8 cellular contexts compared by ENCODE assay signal in the genomic region with DNA sequence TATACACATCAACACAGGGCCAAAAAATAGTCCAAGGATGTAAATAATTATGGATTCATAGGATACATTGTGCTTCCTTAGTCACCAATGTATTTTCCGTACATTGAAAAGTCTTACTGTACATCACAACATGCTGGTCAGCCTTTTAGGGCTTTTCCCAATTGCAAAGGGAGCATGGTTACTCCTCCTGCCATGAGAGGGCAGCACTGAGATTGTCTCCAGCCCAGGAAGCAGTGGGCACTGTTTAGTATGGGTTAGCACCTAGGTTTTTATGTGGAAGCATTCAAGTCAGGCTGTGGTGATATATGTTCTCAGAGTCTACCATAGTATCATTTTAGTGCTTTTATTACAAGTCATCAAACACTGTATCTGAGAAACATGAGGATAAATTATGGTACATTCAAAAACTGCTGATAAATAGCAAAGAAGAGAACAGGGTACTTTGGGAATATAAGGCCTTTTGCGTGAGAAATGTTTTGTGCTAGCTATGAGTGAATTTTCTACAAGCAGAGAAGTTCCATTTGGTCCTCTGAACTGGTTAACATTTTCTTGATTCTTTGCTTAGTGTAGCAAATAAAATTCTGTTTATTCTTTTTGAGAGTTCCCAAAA. TPM values are rescaled to one million over a fixed set of nuclear protein-coding genes. Genes with fewer than 3 reads are reported as not detected.
DNase-seq lines count a peak whose midpoint lies in the region; ATAC-seq and TF ChIP-seq lines count a peak whose summit lies in the region.

No MANE protein-coding gene starts in this region.

- H3K27ac ChIP-seq in DOHH2 (ENCODE audit: low read depth, low read length) (no peak overlapping the region), Peyer's patch (no peak overlapping the region)

- H4K20me1 ChIP-seq in DOHH2 (ENCODE audit: control insufficient read depth, insufficient read depth, low read depth, low read length) = no peaks in the 10 kb centered on the region

- peak; percentile 4 to 46 for DNase-seq in NCI-H446 (lab: John Stamatoyannopoulos, UW)
- DNase-seq in activated T-cell treated with anti-CD3 and anti-CD28 coated beads, Interleukin-2, amount 50 U/mL, for 72 hours = peak; percentile 38 to 46
- peak; percentile 31 for DNase-seq in hepatic stellate cell (ENCODE audit: low spot score)
- DNase-seq in stimulated activated CD4-positive, alpha-beta T cell treated with anti-CD3 and anti-CD28 coated beads, Interleukin-2, amount 100 ng/mL, for 24 hours = peak; percentile 32 to 37
- DNase-seq in Peyer's patch = no peak

- H3K9me3 ChIP-seq in DOHH2 (ENCODE audit: control insufficient read depth, insufficient read depth, low read length) (no peaks in the 10 kb centered on the region), Peyer's patch (no peaks in the 10 kb centered on the region)

- H3K9me3 Mint-ChIP-seq in activated T-cell treated with anti-CD3 and anti-CD28 coated beads, Interleukin-2, amount 50 U/mL, for 72 hours = no peaks in the 10 kb centered on the region

- peak; percentile 94 for ATAC-seq in GM19328 (IDR thresholded peaks at IDR 0.05; ENCODE audit: unreplicated experiment)
- ATAC-seq in HG03139 (IDR thresholded peaks at IDR 0.05; ENCODE audit: unreplicated experiment) = peak; percentile 85
- peak; percentile 62 to 67 for ATAC-seq in activated T-cell treated with anti-CD3 and anti-CD28 coated beads, Interleukin-2, amount 50 U/mL, for 72 hours (replicated peaks in 1 of 2)

- no peaks in the 10 kb centered on the region for H3K36me3 ChIP-seq in DOHH2 (ENCODE audit: control insufficient read depth, low read length)
- no peaks in the 10 kb centered on the region for H3K36me3 ChIP-seq in Peyer's patch

- no peaks in the 10 kb centered on the region for H3F3A ChIP-seq in DOHH2 (ENCODE audit: control insufficient read depth, insufficient read depth)

- H3K27me3 Mint-ChIP-seq in activated T-cell treated with anti-CD3 and anti-CD28 coated beads, Interleukin-2, amount 50 U/mL, for 72 hours (ENCODE audit: low read depth) = no peaks in the 10 kb centered on the region

- no peak overlapping the region for H3K4me2 ChIP-seq in DOHH2 (ENCODE audit: low read length)

- H3K9me2 ChIP-seq in DOHH2 (replicated peaks; ENCODE audit: control insufficient read depth, low read length) = no peaks in the 10 kb centered on the region

- H3K36me3 Mint-ChIP-seq in activated T-cell treated with anti-CD3 and anti-CD28 coated beads, Interleukin-2, amount 50 U/mL, for 72 hours (ENCODE audit: insufficient read depth in 2 of 2) = no peaks in the 10 kb centered on the region

- H3K79me2 ChIP-seq in DOHH2 (ENCODE audit: control insufficient read depth, low read length) = no peaks in the 10 kb centered on the region

- no peak overlapping the region for H3K4me3 Mint-ChIP-seq in activated T-cell treated with anti-CD3 and anti-CD28 coated beads, Interleukin-2, amount 50 U/mL, for 72 hours

- H3K4me1 Mint-ChIP-seq in activated T-cell treated with anti-CD3 and anti-CD28 coated beads, Interleukin-2, amount 50 U/mL, for 72 hours (ENCODE audit: low read depth) = no peaks in the 10 kb centered on the region

- H3K4me3 ChIP-seq in DOHH2 (ENCODE audit: low read length) (no peak overlapping the region), Peyer's patch (no peak overlapping the region)

- no peak for TF ChIP-seq POLR2A in Peyer's patch (IDR thresholded peaks at IDR 0.05)

- H3K4me1 ChIP-seq in DOHH2 (ENCODE audit: control insufficient read depth, low read length) (no peaks in the 10 kb centered on the region), Peyer's patch (no peaks in the 10 kb centered on the region)

- H3K27ac Mint-ChIP-seq in activated T-cell treated with anti-CD3 and anti-CD28 coated beads, Interleukin-2, amount 50 U/mL, for 72 hours = no peak overlapping the region

- no peaks in the 10 kb centered on the region for H3K27me3 ChIP-seq in DOHH2 (ENCODE audit: control insufficient read depth, low read length)
- H3K27me3 ChIP-seq in Peyer's patch = no peaks in the 10 kb centered on the region

- TF ChIP-seq CTCF in DOHH2 (IDR thresholded peaks at IDR 0.05; ENCODE audit: low read depth, low read length, poor library complexity, severe bottlenecking) (peak; percentile 78), Peyer's patch (IDR thresholded peaks at IDR 0.05) (peak in 3 of 6 experiments; percentile 32 to 37 (median 32))

RNA-seq across cellular contexts. Expression of gene ST6GALNAC5, which starts 34.0 kb away (rescaled TPM):
- total RNA-seq in activated T-cell treated with anti-CD3 and anti-CD28 coated beads, Interleukin-2, amount 50 U/mL, for 72 hours = not detected
- total RNA-seq in Peyer's patch = 1 to 10 TPM in 3 of 4 donors, not detected in 1; 1.8 to 5.1 (median 3.7) TPM

Comparison
In these comparisons a context has a peak if more than half of its experiments do, and no peak if none do; other contexts are left out.
1. DNase-seq: peak in NCI-H446 (2 of 2), activated T-cell treated with anti-CD3 and anti-CD28 coated beads, Interleukin-2, amount 50 U/mL, for 72 hours (2 of 2), hepatic stellate cell (single experiment) and stimulated activated CD4-positive, alpha-beta T cell treated with anti-CD3 and anti-CD28 coated beads, Interleukin-2, amount 100 ng/mL, for 24 hours (2 of 2); none in Peyer's patch (0 of 3).
2. Peak in every context shown above with its lines, with median percentiles within 50 percentile points of each other: ATAC-seq.